ENCODE assay signal across 23 cellular contexts in genomic region chrX:84729408-84729807, GRCh38.
"Had no signal": no experiment of that assay in that cellular context is flagged by ENCODE, and none has a peak within 500 bp of the region (broad histone marks: within the 10 kb centered on the region; RNA-seq: fewer than 3 reads in every experiment).

No MANE protein-coding gene starts in this region.

- FAIRE-seq: endometrium, frontal cortex had no signal

- H3K27ac ChIP-seq: adrenal gland, body of pancreas, epithelial cell of prostate, left lung, neural progenitor cell, parathyroid adenoma, psoas muscle, tibial nerve had no signal

- H3K4me3 Mint-ChIP-seq: activated naive CD8-positive, alpha-beta T cell treated with anti-CD3 and anti-CD28 coated beads for 36 hours; activated T-cell treated with anti-CD3 and anti-CD28 coated beads, Interleukin-2, amount 50 U/mL, for 72 hours; natural killer cell; neural progenitor cell had no signal

- H3K27ac Mint-ChIP-seq: activated naive CD8-positive, alpha-beta T cell treated with anti-CD3 and anti-CD28 coated beads for 36 hours; activated T-cell treated with anti-CD3 and anti-CD28 coated beads, Interleukin-2, amount 50 U/mL, for 72 hours; natural killer cell; neural progenitor cell had no signal

- H3K36me3 Mint-ChIP-seq: activated naive CD8-positive, alpha-beta T cell treated with anti-CD3 and anti-CD28 coated beads for 36 hours; natural killer cell; neural progenitor cell had no signal

- DNase-seq: activated CD4-positive, alpha-beta T cell treated with anti-CD3 and anti-CD28 coated beads, Interleukin-2, amount 50 U/mL, for 4 hours; activated CD4-positive, CD25-positive, alpha-beta regulatory T cell; activated naive CD4-positive, alpha-beta T cell treated with Interleukin-2 at 50 U/mL for 16 hours; activated T-cell treated with anti-CD3 and anti-CD28 coated beads for 4 hours; aorta; effector CD4-positive, alpha-beta T cell; left lung; natural killer cell; occipital lobe; psoas muscle; stimulated activated CD4-positive, alpha-beta T cell treated with anti-CD3 and anti-CD28 coated beads, Interleukin-15, amount 100 ng/mL, for 24 hours; stimulated activated CD4-positive, alpha-beta T cell treated with anti-CD3 and anti-CD28 coated beads, Interleukin-2, amount 100 ng/mL, for 24 hours had no signal

- H3K4me2 ChIP-seq: neural progenitor cell had no signal

- H3K9me3 Mint-ChIP-seq: activated naive CD8-positive, alpha-beta T cell treated with anti-CD3 and anti-CD28 coated beads for 36 hours; activated T-cell treated with anti-CD3 and anti-CD28 coated beads, Interleukin-2, amount 50 U/mL, for 72 hours; natural killer cell; neural progenitor cell had no signal

- H3K4me1 Mint-ChIP-seq: activated naive CD8-positive, alpha-beta T cell treated with anti-CD3 and anti-CD28 coated beads for 36 hours; neural progenitor cell had no signal

- H3K27me3 Mint-ChIP-seq: activated naive CD8-positive, alpha-beta T cell treated with anti-CD3 and anti-CD28 coated beads for 36 hours had no signal

- H3K9me3 ChIP-seq: adrenal gland, body of pancreas, left lung, psoas muscle, tibial nerve had no signal

- H3K9ac ChIP-seq: neural progenitor cell, parathyroid adenoma had no signal

- H3K27me3 ChIP-seq: adrenal gland, body of pancreas, neural progenitor cell, tibial nerve had no signal

- H3K36me3 ChIP-seq: adrenal gland, left lung, neural progenitor cell, tibial nerve had no signal

- H3K79me2 ChIP-seq: parathyroid adenoma had no signal

- H3K4me1 ChIP-seq: adrenal gland, body of pancreas, left lung, neural progenitor cell, parathyroid adenoma, psoas muscle, tibial nerve had no signal

- H3K4me3 ChIP-seq: adrenal gland, body of pancreas, left lung, lung, neural progenitor cell, psoas muscle, tibial nerve had no signal
